23 cellular contexts compared by ENCODE assay signal in genomic region chr4:86160423-86160822, GRCh38.
"Had no signal": no experiment of that assay in that cellular context is flagged by ENCODE, and none has a peak within 500 bp of the region (broad histone marks: within the 10 kb centered on the region; RNA-seq: fewer than 3 reads in every experiment).

No MANE protein-coding gene starts in this region.

- H3K4me1 Mint-ChIP-seq: immature natural killer cell; natural killer cell; stimulated activated memory B cell treated with anti-CD40 and anti-IgM and Interleukin-4, amounts not matched to agents 10 μg/mL and 1 μg/mL and 100 μg/mL, for 72 hours had no signal

- H3K27me3 ChIP-seq: esophagus squamous epithelium, gastroesophageal sphincter, spleen, testis, tibial nerve, upper lobe of right lung, vagina had no signal

- H3K4me3 ChIP-seq: esophagus squamous epithelium, gastroesophageal sphincter, spleen, testis, tibial nerve, upper lobe of right lung, vagina had no signal

- H3K27ac ChIP-seq: epithelial cell of prostate, esophagus squamous epithelium, gastroesophageal sphincter, spleen, testis, tibial nerve, upper lobe of right lung, vagina had no signal

- DNase-seq: effector memory CD8-positive, alpha-beta T cell; esophagus squamous epithelium; foreskin fibroblast; immature natural killer cell; mammary epithelial cell; natural killer cell; posterior cingulate gyrus; right cardiac atrium; spleen; stimulated activated CD4-positive, alpha-beta T cell treated with anti-CD3 and anti-CD28 coated beads, Interleukin-15, amount 100 ng/mL, for 24 hours; stimulated activated CD4-positive, alpha-beta T cell treated with anti-CD3 and anti-CD28 coated beads, Interleukin-1b, Interleukin-23, amount 100 ng/mL, for 48 hours; stimulated activated CD4-positive, alpha-beta T cell treated with anti-CD3 and anti-CD28 coated beads, Interleukin-4, amount 100 ng/mL, for 24 hours; testis; upper lobe of right lung had no signal

- FAIRE-seq: colon had no signal

- H3K36me3 ChIP-seq: esophagus squamous epithelium, gastroesophageal sphincter, spleen, tibial nerve, upper lobe of right lung, vagina had no signal

- H3K4me3 Mint-ChIP-seq: dendritic cell treated with granulocyte-macrophage colony-stimulating factor and Interleukin-4, amounts not matched to agents 40 ng/mL and 50 ng/mL, for 4 days; effector memory CD8-positive, alpha-beta T cell; immature natural killer cell; natural killer cell; neural crest cell; stimulated activated memory B cell treated with anti-CD40 and anti-IgM and Interleukin-4, amounts not matched to agents 10 μg/mL and 1 μg/mL and 100 μg/mL, for 72 hours; stimulated activated naive CD8-positive, alpha-beta T cell treated with anti-CD3 and anti-CD28 coated beads, Interleukin-15, Interleukin-2, amounts not matched to agents 100 ng/mL and 50 ng/mL, for 24 hours had no signal

- ATAC-seq: effector memory CD8-positive, alpha-beta T cell; gastroesophageal sphincter; natural killer cell; right cardiac atrium; stimulated activated memory B cell treated with anti-CD40 and anti-IgM and Interleukin-4, amounts not matched to agents 10 μg/mL and 1 μg/mL and 100 μg/mL, for 72 hours; upper lobe of right lung had no signal

- H3K27me3 Mint-ChIP-seq: dendritic cell treated with granulocyte-macrophage colony-stimulating factor and Interleukin-4, amounts not matched to agents 40 ng/mL and 50 ng/mL, for 4 days; effector memory CD8-positive, alpha-beta T cell; stimulated activated memory B cell treated with anti-CD40 and anti-IgM and Interleukin-4, amounts not matched to agents 10 μg/mL and 1 μg/mL and 100 μg/mL, for 72 hours; stimulated activated naive CD8-positive, alpha-beta T cell treated with anti-CD3 and anti-CD28 coated beads, Interleukin-15, Interleukin-2, amounts not matched to agents 100 ng/mL and 50 ng/mL, for 24 hours had no signal

- H3K27ac Mint-ChIP-seq: dendritic cell treated with granulocyte-macrophage colony-stimulating factor and Interleukin-4, amounts not matched to agents 40 ng/mL and 50 ng/mL, for 4 days; effector memory CD8-positive, alpha-beta T cell; immature natural killer cell; natural killer cell; stimulated activated memory B cell treated with anti-CD40 and anti-IgM and Interleukin-4, amounts not matched to agents 10 μg/mL and 1 μg/mL and 100 μg/mL, for 72 hours; stimulated activated naive CD8-positive, alpha-beta T cell treated with anti-CD3 and anti-CD28 coated beads, Interleukin-15, Interleukin-2, amounts not matched to agents 100 ng/mL and 50 ng/mL, for 24 hours had no signal

- H3K36me3 Mint-ChIP-seq: immature natural killer cell; natural killer cell; stimulated activated memory B cell treated with anti-CD40 and anti-IgM and Interleukin-4, amounts not matched to agents 10 μg/mL and 1 μg/mL and 100 μg/mL, for 72 hours had no signal

- H3K9me3 Mint-ChIP-seq: dendritic cell treated with granulocyte-macrophage colony-stimulating factor and Interleukin-4, amounts not matched to agents 40 ng/mL and 50 ng/mL, for 4 days; effector memory CD8-positive, alpha-beta T cell; neural crest cell; stimulated activated memory B cell treated with anti-CD40 and anti-IgM and Interleukin-4, amounts not matched to agents 10 μg/mL and 1 μg/mL and 100 μg/mL, for 72 hours; stimulated activated naive CD8-positive, alpha-beta T cell treated with anti-CD3 and anti-CD28 coated beads, Interleukin-15, Interleukin-2, amounts not matched to agents 100 ng/mL and 50 ng/mL, for 24 hours had no signal

- H3K4me1 ChIP-seq: esophagus squamous epithelium, gastroesophageal sphincter, spleen, testis, tibial nerve, upper lobe of right lung, vagina had no signal

- H3K9me3 ChIP-seq: esophagus squamous epithelium, gastroesophageal sphincter, spleen, testis, tibial nerve, upper lobe of right lung, vagina had no signal
